8 cellular contexts compared by ENCODE assay signal in the genomic region with DNA sequence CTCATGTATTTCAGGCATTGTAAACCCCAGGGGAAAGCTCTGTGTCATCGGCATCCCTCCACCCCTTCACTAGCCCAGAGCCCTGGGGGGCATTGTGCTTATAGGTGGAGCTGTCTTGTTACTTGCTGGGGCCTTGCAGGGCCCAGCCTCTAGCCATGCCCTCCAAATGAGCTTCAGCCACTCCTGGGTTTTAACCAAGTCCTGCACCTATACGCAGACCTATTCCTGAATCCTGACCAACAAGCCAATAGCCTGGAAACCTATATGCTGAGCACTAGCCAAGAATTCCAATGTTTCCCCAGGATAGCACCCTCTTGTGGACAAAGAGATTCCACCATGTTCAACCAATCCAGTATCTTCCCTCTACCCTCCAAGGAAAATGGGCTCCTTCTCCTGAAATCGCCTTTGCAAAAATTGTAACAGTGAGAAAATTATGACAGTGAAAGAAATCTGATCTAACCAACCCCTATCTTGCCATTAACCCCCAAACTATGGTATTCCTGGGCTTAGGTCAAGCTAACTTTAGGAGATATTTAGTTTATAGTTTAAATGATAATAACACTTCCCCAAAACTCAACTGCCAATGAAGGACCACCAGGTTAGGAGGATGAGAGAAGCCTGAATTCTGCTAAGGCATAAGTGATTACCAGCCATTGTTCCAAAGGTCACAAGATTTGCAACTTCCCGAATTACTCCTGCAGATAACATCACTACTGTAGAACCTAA. TPM values are rescaled to one million over a fixed set of nuclear protein-coding genes. Genes with fewer than 3 reads are reported as not detected.
DNase-seq lines count a peak whose midpoint lies in the region; ATAC-seq and TF ChIP-seq lines count a peak whose summit lies in the region.

No MANE protein-coding gene starts in this region.

- TF ChIP-seq CTCF in DOHH2 (IDR thresholded peaks at IDR 0.05; ENCODE audit: low read depth, low read length, poor library complexity, severe bottlenecking): peak; percentile 75
- TF ChIP-seq CTCF in LNCaP clone FGC (IDR thresholded peaks at IDR 0.05; ENCODE audit: control insufficient read depth, extremely low read depth, insufficient read depth): peak; percentile 70
- peak; percentile 58 for TF ChIP-seq CTCF in lower lobe of right lung (IDR thresholded peaks at IDR 0.05)
- peak in 1 of 2 experiments; percentile 25 for TF ChIP-seq CTCF in tibial artery (IDR thresholded peaks at IDR 0.05)

- H3K4me3 ChIP-seq in DOHH2 (ENCODE audit: low read length): no peak overlapping the region
- H3K4me3 ChIP-seq in LNCaP clone FGC (ENCODE audit: low read depth, low read length): no peak overlapping the region
- no peak overlapping the region for H3K4me3 ChIP-seq in adipocyte (ENCODE audit: low read length)
- no peak overlapping the region for H3K4me3 ChIP-seq in lower lobe of right lung
- H3K4me3 ChIP-seq in tibial artery: no peak overlapping the region

- H3F3A ChIP-seq in DOHH2 (ENCODE audit: control insufficient read depth, insufficient read depth): no peaks in the 10 kb centered on the region

- H3K9ac ChIP-seq in adipocyte (ENCODE audit: low read length): no peak overlapping the region

- H4K20me1 ChIP-seq in DOHH2 (ENCODE audit: control insufficient read depth, insufficient read depth, low read depth, low read length): no peaks in the 10 kb centered on the region

- H3K27ac ChIP-seq in DOHH2 (ENCODE audit: low read depth, low read length) (no peak overlapping the region), lower lobe of right lung (no peak overlapping the region), tibial artery (peak overlapping the region in 1 of 2 donors; percentile 88)

- H3K9me3 ChIP-seq in DOHH2 (ENCODE audit: control insufficient read depth, insufficient read depth, low read length) (peaks cover 9% of the 10 kb centered on the region), adipocyte (ENCODE audit: control insufficient read depth, low read length) (peaks cover 14% of the 10 kb centered on the region), lower lobe of right lung (peaks cover 6% of the 10 kb centered on the region), tibial artery (peaks cover 0 to 15% (median 5%) of the 10 kb centered on the region in 3 donors)

- no peaks in the 10 kb centered on the region for H3K36me3 ChIP-seq in DOHH2 (ENCODE audit: control insufficient read depth, low read length)
- H3K36me3 ChIP-seq in adipocyte (ENCODE audit: control insufficient read depth, insufficient read depth, low read length, severe bottlenecking): no peaks in the 10 kb centered on the region
- H3K36me3 ChIP-seq in lower lobe of right lung: no peaks in the 10 kb centered on the region
- H3K36me3 ChIP-seq in tibial artery: peaks cover 0 to 10% (median 0%) of the 10 kb centered on the region in 3 donors

- H3K9me2 ChIP-seq in DOHH2 (replicated peaks; ENCODE audit: control insufficient read depth, low read length): no peaks in the 10 kb centered on the region

- intact Hi-C loops in lower lobe of right lung (cut with DNase I): no loop called here
- intact Hi-C loops in tibial artery (cut with DNase I; ENCODE audit: low total_unique reads): no loop called here

- no peak for ATAC-seq in lower lobe of right lung
- ATAC-seq in HG02588 (IDR thresholded peaks at IDR 0.05; ENCODE audit: unreplicated experiment): no peak
- no peak for ATAC-seq in GM18858 (IDR thresholded peaks at IDR 0.05; ENCODE audit: unreplicated experiment)
- no peak for ATAC-seq in HG03565 (IDR thresholded peaks at IDR 0.05; ENCODE audit: unreplicated experiment)

- H3K27me3 ChIP-seq in DOHH2 (ENCODE audit: control insufficient read depth, low read length) (peaks cover 18% of the 10 kb centered on the region), adipocyte (replicated peaks; ENCODE audit: control insufficient read depth, insufficient read depth, low read length) (no peaks in the 10 kb centered on the region), lower lobe of right lung (ENCODE audit: low read depth) (no peaks in the 10 kb centered on the region), tibial artery (no peaks in the 10 kb centered on the region)

- no peak overlapping the region for H3K4me2 ChIP-seq in DOHH2 (ENCODE audit: low read length)

- H3K79me2 ChIP-seq in DOHH2 (ENCODE audit: control insufficient read depth, low read length): no peaks in the 10 kb centered on the region

- H3K4me1 ChIP-seq in DOHH2 (ENCODE audit: control insufficient read depth, low read length) (peaks cover 23% of the 10 kb centered on the region), adipocyte (ENCODE audit: control insufficient read depth, insufficient read depth, low read length) (peaks cover 12% of the 10 kb centered on the region), lower lobe of right lung (peaks cover 13% of the 10 kb centered on the region), tibial artery (peaks cover 0 to 35% (median 18%) of the 10 kb centered on the region in 4 donors)

- DNase-seq in LNCaP clone FGC (ENCODE audit: low read depth): no peak
- DNase-seq in adipocyte (ENCODE audit: low read depth): peak; percentile 25
- DNase-seq in lower lobe of right lung: no peak
- no peak for DNase-seq in tibial artery

RNA-seq across cellular contexts. Expression of gene TTC7B, which starts 55.5 kb away (rescaled TPM):
- 54.1 TPM for total RNA-seq in lower lobe of right lung
